Comparison of ENCODE assay signal across 8 cellular contexts in genomic region chr7:94295805-94296204, GRCh38.
DNase-seq lines count a peak whose midpoint lies in the region; ATAC-seq and TF ChIP-seq lines count a peak whose summit lies in the region.

No MANE protein-coding gene starts in this region.

- H3K4me3 ChIP-seq in brain microvascular endothelial cell (ENCODE audit: low read depth, low read length): no peak overlapping the region

- H3K36me3 Mint-ChIP-seq in mesothelial cell of epicardium: no peaks in the 10 kb centered on the region
- no peaks in the 10 kb centered on the region for H3K36me3 Mint-ChIP-seq in stimulated activated memory B cell treated with anti-CD40 and anti-IgM and Interleukin-4, amounts not matched to agents 10 μg/mL and 1 μg/mL and 100 μg/mL, for 72 hours
- no peaks in the 10 kb centered on the region for H3K36me3 Mint-ChIP-seq in activated CD4-positive, alpha-beta memory T cell treated with anti-CD3 and anti-CD28 coated beads for 36 hours

- in situ Hi-C loops in ACHN (cut with HindIII; ENCODE audit: low pct_ligation_motif_present, low pct_unique_long_range_greater_than_20kb, low sequenced_read_pairs) (no loop called here), brain microvascular endothelial cell (cut with HindIII; ENCODE audit: low pct_ligation_motif_present, low sequenced_read_pairs) (loop anchor here (25.0 kb wide), 1 partner anchor 341 kb away; no protein-coding TSS in a partner anchor)

- H3K27ac ChIP-seq in brain microvascular endothelial cell: peak overlapping the region; percentile 98

- intact Hi-C loops in activated CD4-positive, alpha-beta memory T cell treated with anti-CD3 and anti-CD28 coated beads for 36 hours (cut with micrococcal nuclease): no loop called here

- POLR2A ChIA-PET in activated CD4-positive, alpha-beta memory T cell treated with anti-CD3 and anti-CD28 coated beads for 36 hours (lab: Charles Lee): no interaction called here

- ATAC-seq in stimulated activated memory B cell treated with anti-CD40 and anti-IgM and Interleukin-4, amounts not matched to agents 10 μg/mL and 1 μg/mL and 100 μg/mL, for 72 hours: no peak
- ATAC-seq in GM21529 (IDR thresholded peaks at IDR 0.05; ENCODE audit: unreplicated experiment): no peak

- H3K4me1 Mint-ChIP-seq in mesothelial cell of epicardium: peaks cover 24% of the 10 kb centered on the region
- H3K4me1 Mint-ChIP-seq in stimulated activated memory B cell treated with anti-CD40 and anti-IgM and Interleukin-4, amounts not matched to agents 10 μg/mL and 1 μg/mL and 100 μg/mL, for 72 hours: peaks cover 6% of the 10 kb centered on the region
- no peaks in the 10 kb centered on the region for H3K4me1 Mint-ChIP-seq in activated CD4-positive, alpha-beta memory T cell treated with anti-CD3 and anti-CD28 coated beads for 36 hours (ENCODE audit: low read depth)

- H3K27me3 Mint-ChIP-seq in mesothelial cell of epicardium (ENCODE audit: low read depth): no peaks in the 10 kb centered on the region
- peaks cover 13% of the 10 kb centered on the region for H3K27me3 Mint-ChIP-seq in stimulated activated memory B cell treated with anti-CD40 and anti-IgM and Interleukin-4, amounts not matched to agents 10 μg/mL and 1 μg/mL and 100 μg/mL, for 72 hours
- H3K27me3 Mint-ChIP-seq in activated CD4-positive, alpha-beta memory T cell treated with anti-CD3 and anti-CD28 coated beads for 36 hours: no peaks in the 10 kb centered on the region

- H3K4me3 Mint-ChIP-seq in mesothelial cell of epicardium: peak overlapping the region; percentile 24
- H3K4me3 Mint-ChIP-seq in stimulated activated memory B cell treated with anti-CD40 and anti-IgM and Interleukin-4, amounts not matched to agents 10 μg/mL and 1 μg/mL and 100 μg/mL, for 72 hours: no peak overlapping the region
- no peak overlapping the region for H3K4me3 Mint-ChIP-seq in activated CD4-positive, alpha-beta memory T cell treated with anti-CD3 and anti-CD28 coated beads for 36 hours

- TF ChIP-seq CTCF in brain microvascular endothelial cell (IDR thresholded peaks at IDR 0.05; ENCODE audit: low read depth, low read length, missing control alignments): peak; percentile 71
- TF ChIP-seq CTCF in mesothelial cell of epicardium (IDR thresholded peaks at IDR 0.05; ENCODE audit: unreplicated experiment): no peak

- H3K9me3 Mint-ChIP-seq in mesothelial cell of epicardium: no peaks in the 10 kb centered on the region
- H3K9me3 Mint-ChIP-seq in stimulated activated memory B cell treated with anti-CD40 and anti-IgM and Interleukin-4, amounts not matched to agents 10 μg/mL and 1 μg/mL and 100 μg/mL, for 72 hours: no peaks in the 10 kb centered on the region
- no peaks in the 10 kb centered on the region for H3K9me3 Mint-ChIP-seq in activated CD4-positive, alpha-beta memory T cell treated with anti-CD3 and anti-CD28 coated beads for 36 hours

- DNase-seq in ACHN (peak; percentile 69), NCI-H146 (lab: John Stamatoyannopoulos, UW) (peak; percentile 37), brain microvascular endothelial cell (peak; percentile 62), mesothelial cell of epicardium (ENCODE audit: low spot score in 2 of 2, unreplicated experiment in 2 of 2) (no peak)
- no peak for DNase-seq in stimulated activated CD4-positive, alpha-beta T cell treated with anti-CD3 and anti-CD28 coated beads, Interleukin-2, amount 100 ng/mL, for 24 hours
- no peak for DNase-seq in activated CD4-positive, alpha-beta memory T cell treated with anti-CD3 and anti-CD28 coated beads for 36 hours

- peak overlapping the region; percentile 76 for H3K27ac Mint-ChIP-seq in mesothelial cell of epicardium
- no peak overlapping the region for H3K27ac Mint-ChIP-seq in stimulated activated memory B cell treated with anti-CD40 and anti-IgM and Interleukin-4, amounts not matched to agents 10 μg/mL and 1 μg/mL and 100 μg/mL, for 72 hours
- no peak overlapping the region for H3K27ac Mint-ChIP-seq in activated CD4-positive, alpha-beta memory T cell treated with anti-CD3 and anti-CD28 coated beads for 36 hours

- no peaks in the 10 kb centered on the region for H3K27me3 ChIP-seq in brain microvascular endothelial cell (replicated peaks)

- no peaks in the 10 kb centered on the region for H3K36me3 ChIP-seq in brain microvascular endothelial cell (replicated peaks)

- CTCF ChIA-PET in activated CD4-positive, alpha-beta memory T cell treated with anti-CD3 and anti-CD28 coated beads for 36 hours (lab: Charles Lee): no interaction called here

Comparison
In these comparisons a context has a peak if more than half of its experiments do, and no peak if none do; other contexts are left out.
1. DNase-seq: peak in ACHN (single experiment), NCI-H146 (single experiment) and brain microvascular endothelial cell (single experiment); none in mesothelial cell of epicardium (0 of 2), stimulated activated CD4-positive, alpha-beta T cell treated with anti-CD3 and anti-CD28 coated beads, Interleukin-2, amount 100 ng/mL, for 24 hours (0 of 2) and activated CD4-positive, alpha-beta memory T cell treated with anti-CD3 and anti-CD28 coated beads for 36 hours (single experiment).